Comparison of ENCODE assay signal across 1 cellular context in the genomic region with DNA sequence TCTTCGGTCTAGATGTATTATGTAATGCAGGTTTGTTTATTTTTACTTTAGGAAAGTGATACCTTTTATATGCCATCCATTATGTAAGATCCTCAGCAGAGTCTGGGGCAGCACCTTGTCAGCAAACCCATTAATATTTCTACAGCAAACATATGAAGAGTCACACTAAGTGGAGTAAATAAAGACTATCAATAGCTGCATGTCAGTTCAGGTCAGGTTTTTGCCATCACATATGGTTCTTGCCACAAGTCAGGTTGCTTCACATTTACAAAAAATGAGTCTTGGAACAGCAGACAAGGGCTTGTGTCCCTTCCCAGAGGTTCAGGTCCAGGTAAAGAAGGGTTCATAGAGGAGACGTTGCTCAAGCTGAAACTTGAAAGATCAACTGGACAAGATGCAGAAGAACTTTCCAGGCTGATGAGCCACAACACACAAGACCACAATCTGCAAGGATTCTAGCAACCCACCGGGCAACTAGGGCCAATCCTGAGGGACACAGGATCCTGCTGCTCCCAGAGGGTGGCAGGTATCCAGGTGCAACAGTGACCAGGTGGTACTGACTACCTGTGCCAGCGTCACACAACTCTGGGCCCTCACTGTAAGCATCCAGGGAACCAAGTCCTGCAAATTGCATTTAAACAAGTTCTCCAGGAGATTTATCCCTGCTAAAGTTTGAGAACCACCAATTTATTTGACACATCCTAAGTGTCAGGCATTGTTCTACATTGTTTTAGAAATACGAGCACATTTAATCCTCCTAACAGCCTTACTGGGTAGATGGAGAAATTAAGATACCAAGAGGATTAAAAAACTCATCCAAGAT.
A peak's percentile ranks its signal among the peaks of the same experiment; 100 is the strongest.
TF ChIP-seq lines count a peak whose summit lies in the region.

No MANE protein-coding gene starts in this region.

TF ChIP-seq in HepG2, 621 proteins besides CTCF, POLR2A, EP300 and RAD21 (continued from another document and continues in another):
- TF ChIP-seq, protein P1, sequence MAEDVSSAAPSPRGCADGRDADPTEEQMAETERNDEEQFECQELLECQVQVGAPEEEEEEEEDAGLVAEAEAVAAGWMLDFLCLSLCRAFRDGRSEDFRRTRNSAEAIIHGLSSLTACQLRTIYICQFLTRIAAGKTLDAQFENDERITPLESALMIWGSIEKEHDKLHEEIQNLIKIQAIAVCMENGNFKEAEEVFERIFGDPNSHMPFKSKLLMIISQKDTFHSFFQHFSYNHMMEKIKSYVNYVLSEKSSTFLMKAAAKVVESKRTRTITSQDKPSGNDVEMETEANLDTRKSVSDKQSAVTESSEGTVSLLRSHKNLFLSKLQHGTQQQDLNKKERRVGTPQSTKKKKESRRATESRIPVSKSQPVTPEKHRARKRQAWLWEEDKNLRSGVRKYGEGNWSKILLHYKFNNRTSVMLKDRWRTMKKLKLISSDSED (CRISPR knock-in tag; IDR thresholded peaks at IDR 0.05), result no peak
- TF ChIP-seq, protein P2, sequence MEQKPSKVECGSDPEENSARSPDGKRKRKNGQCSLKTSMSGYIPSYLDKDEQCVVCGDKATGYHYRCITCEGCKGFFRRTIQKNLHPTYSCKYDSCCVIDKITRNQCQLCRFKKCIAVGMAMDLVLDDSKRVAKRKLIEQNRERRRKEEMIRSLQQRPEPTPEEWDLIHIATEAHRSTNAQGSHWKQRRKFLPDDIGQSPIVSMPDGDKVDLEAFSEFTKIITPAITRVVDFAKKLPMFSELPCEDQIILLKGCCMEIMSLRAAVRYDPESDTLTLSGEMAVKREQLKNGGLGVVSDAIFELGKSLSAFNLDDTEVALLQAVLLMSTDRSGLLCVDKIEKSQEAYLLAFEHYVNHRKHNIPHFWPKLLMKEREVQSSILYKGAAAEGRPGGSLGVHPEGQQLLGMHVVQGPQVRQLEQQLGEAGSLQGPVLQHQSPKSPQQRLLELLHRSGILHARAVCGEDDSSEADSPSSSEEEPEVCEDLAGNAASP (CRISPR knock-in tag; IDR thresholded peaks at IDR 0.05; ENCODE audit: borderline replicate concordance), result peak; percentile 69
- TF ChIP-seq ZNF614 (CRISPR knock-in tag; IDR thresholded peaks at IDR 0.05; ENCODE audit: borderline replicate concordance), result no peak
- peak; percentile 81 for TF ChIP-seq POLR2G (IDR thresholded peaks at IDR 0.05; ENCODE audit: low read depth, low read length)
- TF ChIP-seq, protein P3, sequence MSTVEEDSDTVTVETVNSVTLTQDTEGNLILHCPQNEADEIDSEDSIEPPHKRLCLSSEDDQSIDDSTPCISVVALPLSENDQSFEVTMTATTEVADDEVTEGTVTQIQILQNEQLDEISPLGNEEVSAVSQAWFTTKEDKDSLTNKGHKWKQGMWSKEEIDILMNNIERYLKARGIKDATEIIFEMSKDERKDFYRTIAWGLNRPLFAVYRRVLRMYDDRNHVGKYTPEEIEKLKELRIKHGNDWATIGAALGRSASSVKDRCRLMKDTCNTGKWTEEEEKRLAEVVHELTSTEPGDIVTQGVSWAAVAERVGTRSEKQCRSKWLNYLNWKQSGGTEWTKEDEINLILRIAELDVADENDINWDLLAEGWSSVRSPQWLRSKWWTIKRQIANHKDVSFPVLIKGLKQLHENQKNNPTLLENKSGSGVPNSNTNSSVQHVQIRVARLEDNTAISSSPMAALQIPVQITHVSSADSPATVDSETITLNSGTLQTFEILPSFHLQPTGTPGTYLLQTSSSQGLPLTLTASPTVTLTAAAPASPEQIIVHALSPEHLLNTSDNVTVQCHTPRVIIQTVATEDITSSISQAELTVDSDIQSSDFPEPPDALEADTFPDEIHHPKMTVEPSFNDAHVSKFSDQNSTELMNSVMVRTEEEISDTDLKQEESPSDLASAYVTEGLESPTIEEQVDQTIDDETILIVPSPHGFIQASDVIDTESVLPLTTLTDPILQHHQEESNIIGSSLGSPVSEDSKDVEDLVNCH (CRISPR knock-in tag; IDR thresholded peaks at IDR 0.05), result no peak
- TF ChIP-seq ZNF20 (CRISPR knock-in tag; IDR thresholded peaks at IDR 0.05), result no peak
- TF ChIP-seq MATR3 (CRISPR knock-in tag; IDR thresholded peaks at IDR 0.05), result no peak
- TF ChIP-seq SP2 (CRISPR knock-in tag; IDR thresholded peaks at IDR 0.05), result no peak
- TF ChIP-seq, protein P4, sequence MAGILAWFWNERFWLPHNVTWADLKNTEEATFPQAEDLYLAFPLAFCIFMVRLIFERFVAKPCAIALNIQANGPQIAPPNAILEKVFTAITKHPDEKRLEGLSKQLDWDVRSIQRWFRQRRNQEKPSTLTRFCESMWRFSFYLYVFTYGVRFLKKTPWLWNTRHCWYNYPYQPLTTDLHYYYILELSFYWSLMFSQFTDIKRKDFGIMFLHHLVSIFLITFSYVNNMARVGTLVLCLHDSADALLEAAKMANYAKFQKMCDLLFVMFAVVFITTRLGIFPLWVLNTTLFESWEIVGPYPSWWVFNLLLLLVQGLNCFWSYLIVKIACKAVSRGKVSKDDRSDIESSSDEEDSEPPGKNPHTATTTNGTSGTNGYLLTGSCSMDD (CRISPR knock-in tag; IDR thresholded peaks at IDR 0.05), result no peak
- TF ChIP-seq TCF7 (IDR thresholded peaks at IDR 0.05; ENCODE audit: low read depth), result no peak
- no peak for TF ChIP-seq ETV5 (CRISPR knock-in tag; IDR thresholded peaks at IDR 0.05; ENCODE audit: borderline replicate concordance)
- TF ChIP-seq POLR2AphosphoS5 (IDR thresholded peaks at IDR 0.05; ENCODE audit: low read depth, low read length), result peak; percentile 65
- TF ChIP-seq, protein P5, sequence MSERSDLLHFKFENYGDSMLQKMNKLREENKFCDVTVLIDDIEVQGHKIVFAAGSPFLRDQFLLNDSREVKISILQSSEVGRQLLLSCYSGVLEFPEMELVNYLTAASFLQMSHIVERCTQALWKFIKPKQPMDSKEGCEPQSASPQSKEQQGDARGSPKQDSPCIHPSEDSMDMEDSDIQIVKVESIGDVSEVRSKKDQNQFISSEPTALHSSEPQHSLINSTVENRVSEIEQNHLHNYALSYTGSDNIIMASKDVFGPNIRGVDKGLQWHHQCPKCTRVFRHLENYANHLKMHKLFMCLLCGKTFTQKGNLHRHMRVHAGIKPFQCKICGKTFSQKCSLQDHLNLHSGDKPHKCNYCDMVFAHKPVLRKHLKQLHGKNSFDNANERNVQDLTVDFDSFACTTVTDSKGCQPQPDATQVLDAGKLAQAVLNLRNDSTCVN (CRISPR knock-in tag; IDR thresholded peaks at IDR 0.05; ENCODE audit: borderline replicate concordance), result no peak
- no peak for TF ChIP-seq TBP (CRISPR knock-in tag; IDR thresholded peaks at IDR 0.05)
- no peak; the same call in 1 of the 2 replicates for TF ChIP-seq IRF2 (CRISPR knock-in tag; IDR thresholded peaks at IDR 0.05)
- no peak for TF ChIP-seq PHF8 (CRISPR knock-in tag; IDR thresholded peaks at IDR 0.05)
- TF ChIP-seq GATA4 (IDR thresholded peaks at IDR 0.05; ENCODE audit: borderline replicate concordance, low read depth), result peak; percentile 61; the same call in 1 of the 2 replicates
- TF ChIP-seq, protein P6, sequence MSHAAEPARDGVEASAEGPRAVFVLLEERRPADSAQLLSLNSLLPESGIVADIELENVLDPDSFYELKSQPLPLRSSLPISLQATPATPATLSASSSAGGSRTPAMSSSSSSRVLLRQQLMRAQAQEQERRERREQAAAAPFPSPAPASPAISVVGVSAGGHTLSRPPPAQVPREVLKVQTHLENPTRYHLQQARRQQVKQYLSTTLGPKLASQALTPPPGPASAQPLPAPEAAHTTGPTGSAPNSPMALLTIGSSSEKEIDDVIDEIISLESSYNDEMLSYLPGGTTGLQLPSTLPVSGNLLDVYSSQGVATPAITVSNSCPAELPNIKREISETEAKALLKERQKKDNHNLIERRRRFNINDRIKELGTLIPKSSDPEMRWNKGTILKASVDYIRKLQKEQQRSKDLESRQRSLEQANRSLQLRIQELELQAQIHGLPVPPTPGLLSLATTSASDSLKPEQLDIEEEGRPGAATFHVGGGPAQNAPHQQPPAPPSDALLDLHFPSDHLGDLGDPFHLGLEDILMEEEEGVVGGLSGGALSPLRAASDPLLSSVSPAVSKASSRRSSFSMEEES (CRISPR knock-in tag; IDR thresholded peaks at IDR 0.05), result 0 out of 2 replicates have a peak, but pooled peaks have one; percentile 55
- TF ChIP-seq PRMT3 (CRISPR knock-in tag; IDR thresholded peaks at IDR 0.05; ENCODE audit: borderline replicate concordance, low read depth), result 0 out of 2 replicates have a peak, but pooled peaks have one; percentile 36
- peak; percentile 27 for TF ChIP-seq FOXO1 (CRISPR knock-in tag; IDR thresholded peaks at IDR 0.05)
- TF ChIP-seq MTF1 (CRISPR knock-in tag; IDR thresholded peaks at IDR 0.05), result peak; percentile 43; the same call in 1 of the 2 replicates
- TF ChIP-seq ISX (CRISPR knock-in tag; conservative IDR thresholded peaks at IDR 0.05), result no peak
- TF ChIP-seq ZNF672 (CRISPR knock-in tag; IDR thresholded peaks at IDR 0.05), result no peak
- TF ChIP-seq, protein P7, sequence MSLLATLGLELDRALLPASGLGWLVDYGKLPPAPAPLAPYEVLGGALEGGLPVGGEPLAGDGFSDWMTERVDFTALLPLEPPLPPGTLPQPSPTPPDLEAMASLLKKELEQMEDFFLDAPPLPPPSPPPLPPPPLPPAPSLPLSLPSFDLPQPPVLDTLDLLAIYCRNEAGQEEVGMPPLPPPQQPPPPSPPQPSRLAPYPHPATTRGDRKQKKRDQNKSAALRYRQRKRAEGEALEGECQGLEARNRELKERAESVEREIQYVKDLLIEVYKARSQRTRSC (CRISPR knock-in tag; IDR thresholded peaks at IDR 0.05; ENCODE audit: low read depth), result no peak
- TF ChIP-seq, protein P8, sequence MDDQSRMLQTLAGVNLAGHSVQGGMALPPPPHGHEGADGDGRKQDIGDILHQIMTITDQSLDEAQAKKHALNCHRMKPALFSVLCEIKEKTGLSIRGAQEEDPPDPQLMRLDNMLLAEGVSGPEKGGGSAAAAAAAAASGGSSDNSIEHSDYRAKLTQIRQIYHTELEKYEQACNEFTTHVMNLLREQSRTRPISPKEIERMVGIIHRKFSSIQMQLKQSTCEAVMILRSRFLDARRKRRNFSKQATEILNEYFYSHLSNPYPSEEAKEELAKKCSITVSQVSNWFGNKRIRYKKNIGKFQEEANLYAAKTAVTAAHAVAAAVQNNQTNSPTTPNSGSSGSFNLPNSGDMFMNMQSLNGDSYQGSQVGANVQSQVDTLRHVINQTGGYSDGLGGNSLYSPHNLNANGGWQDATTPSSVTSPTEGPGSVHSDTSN (CRISPR knock-in tag; IDR thresholded peaks at IDR 0.05; ENCODE audit: borderline replicate concordance), result 0 out of 2 replicates have a peak, but pooled peaks have one; percentile 46
- TF ChIP-seq NFATC3 (CRISPR knock-in tag; IDR thresholded peaks at IDR 0.05), result no peak
- peak; percentile 29; the same call in 1 of the 2 replicates for TF ChIP-seq ZNF205 (CRISPR knock-in tag; IDR thresholded peaks at IDR 0.05)
- no peak for TF ChIP-seq ZNF629 (CRISPR knock-in tag; conservative IDR thresholded peaks at IDR 0.05)
- TF ChIP-seq ZNF776 (CRISPR knock-in tag; IDR thresholded peaks at IDR 0.05), result 0 out of 2 replicates have a peak, but pooled peaks have one; percentile 22
- TF ChIP-seq, protein P9, sequence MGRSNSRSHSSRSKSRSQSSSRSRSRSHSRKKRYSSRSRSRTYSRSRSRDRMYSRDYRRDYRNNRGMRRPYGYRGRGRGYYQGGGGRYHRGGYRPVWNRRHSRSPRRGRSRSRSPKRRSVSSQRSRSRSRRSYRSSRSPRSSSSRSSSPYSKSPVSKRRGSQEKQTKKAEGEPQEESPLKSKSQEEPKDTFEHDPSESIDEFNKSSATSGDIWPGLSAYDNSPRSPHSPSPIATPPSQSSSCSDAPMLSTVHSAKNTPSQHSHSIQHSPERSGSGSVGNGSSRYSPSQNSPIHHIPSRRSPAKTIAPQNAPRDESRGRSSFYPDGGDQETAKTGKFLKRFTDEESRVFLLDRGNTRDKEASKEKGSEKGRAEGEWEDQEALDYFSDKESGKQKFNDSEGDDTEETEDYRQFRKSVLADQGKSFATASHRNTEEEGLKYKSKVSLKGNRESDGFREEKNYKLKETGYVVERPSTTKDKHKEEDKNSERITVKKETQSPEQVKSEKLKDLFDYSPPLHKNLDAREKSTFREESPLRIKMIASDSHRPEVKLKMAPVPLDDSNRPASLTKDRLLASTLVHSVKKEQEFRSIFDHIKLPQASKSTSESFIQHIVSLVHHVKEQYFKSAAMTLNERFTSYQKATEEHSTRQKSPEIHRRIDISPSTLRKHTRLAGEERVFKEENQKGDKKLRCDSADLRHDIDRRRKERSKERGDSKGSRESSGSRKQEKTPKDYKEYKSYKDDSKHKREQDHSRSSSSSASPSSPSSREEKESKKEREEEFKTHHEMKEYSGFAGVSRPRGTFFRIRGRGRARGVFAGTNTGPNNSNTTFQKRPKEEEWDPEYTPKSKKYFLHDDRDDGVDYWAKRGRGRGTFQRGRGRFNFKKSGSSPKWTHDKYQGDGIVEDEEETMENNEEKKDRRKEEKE (IDR thresholded peaks at IDR 0.05), result no peak
- no peak for TF ChIP-seq IKZF1 (IDR thresholded peaks at IDR 0.05)
- TF ChIP-seq HNRNPL (IDR thresholded peaks at IDR 0.05; ENCODE audit: low read depth, low read length), result 0 out of 2 replicates have a peak, but pooled peaks have one; percentile 43
- TF ChIP-seq, protein P10, sequence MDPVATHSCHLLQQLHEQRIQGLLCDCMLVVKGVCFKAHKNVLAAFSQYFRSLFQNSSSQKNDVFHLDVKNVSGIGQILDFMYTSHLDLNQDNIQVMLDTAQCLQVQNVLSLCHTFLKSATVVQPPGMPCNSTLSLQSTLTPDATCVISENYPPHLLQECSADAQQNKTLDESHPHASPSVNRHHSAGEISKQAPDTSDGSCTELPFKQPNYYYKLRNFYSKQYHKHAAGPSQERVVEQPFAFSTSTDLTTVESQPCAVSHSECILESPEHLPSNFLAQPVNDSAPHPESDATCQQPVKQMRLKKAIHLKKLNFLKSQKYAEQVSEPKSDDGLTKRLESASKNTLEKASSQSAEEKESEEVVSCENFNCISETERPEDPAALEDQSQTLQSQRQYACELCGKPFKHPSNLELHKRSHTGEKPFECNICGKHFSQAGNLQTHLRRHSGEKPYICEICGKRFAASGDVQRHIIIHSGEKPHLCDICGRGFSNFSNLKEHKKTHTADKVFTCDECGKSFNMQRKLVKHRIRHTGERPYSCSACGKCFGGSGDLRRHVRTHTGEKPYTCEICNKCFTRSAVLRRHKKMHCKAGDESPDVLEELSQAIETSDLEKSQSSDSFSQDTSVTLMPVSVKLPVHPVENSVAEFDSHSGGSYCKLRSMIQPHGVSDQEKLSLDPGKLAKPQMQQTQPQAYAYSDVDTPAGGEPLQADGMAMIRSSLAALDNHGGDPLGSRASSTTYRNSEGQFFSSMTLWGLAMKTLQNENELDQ (CRISPR knock-in tag; IDR thresholded peaks at IDR 0.05; ENCODE audit: borderline replicate concordance), result no peak
- TF ChIP-seq, protein P11, sequence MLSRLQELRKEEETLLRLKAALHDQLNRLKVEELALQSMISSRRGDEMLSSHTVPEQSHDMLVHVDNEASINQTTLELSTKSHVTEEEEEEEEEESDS (CRISPR knock-in tag; IDR thresholded peaks at IDR 0.05; ENCODE audit: borderline replicate concordance), result no peak
- TF ChIP-seq, protein P12, sequence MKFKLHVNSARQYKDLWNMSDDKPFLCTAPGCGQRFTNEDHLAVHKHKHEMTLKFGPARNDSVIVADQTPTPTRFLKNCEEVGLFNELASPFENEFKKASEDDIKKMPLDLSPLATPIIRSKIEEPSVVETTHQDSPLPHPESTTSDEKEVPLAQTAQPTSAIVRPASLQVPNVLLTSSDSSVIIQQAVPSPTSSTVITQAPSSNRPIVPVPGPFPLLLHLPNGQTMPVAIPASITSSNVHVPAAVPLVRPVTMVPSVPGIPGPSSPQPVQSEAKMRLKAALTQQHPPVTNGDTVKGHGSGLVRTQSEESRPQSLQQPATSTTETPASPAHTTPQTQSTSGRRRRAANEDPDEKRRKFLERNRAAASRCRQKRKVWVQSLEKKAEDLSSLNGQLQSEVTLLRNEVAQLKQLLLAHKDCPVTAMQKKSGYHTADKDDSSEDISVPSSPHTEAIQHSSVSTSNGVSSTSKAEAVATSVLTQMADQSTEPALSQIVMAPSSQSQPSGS (CRISPR knock-in tag; IDR thresholded peaks at IDR 0.05), result 0 out of 2 replicates have a peak, but pooled peaks have one; percentile 12
- no peak for TF ChIP-seq ZNF772 (CRISPR knock-in tag; IDR thresholded peaks at IDR 0.05)
- TF ChIP-seq XRCC5 (optimal IDR thresholded peaks at IDR 0.05; ENCODE audit: low read length), result no peak
- 0 out of 2 replicates have a peak, but pooled peaks have one; percentile 35 for TF ChIP-seq ARHGAP35 (CRISPR knock-in tag; IDR thresholded peaks at IDR 0.05; ENCODE audit: borderline replicate concordance)
- no peak for TF ChIP-seq ZNF557 (CRISPR knock-in tag; IDR thresholded peaks at IDR 0.05)
